In genomic region chr2:218895758-218896500, GRCh38 we compare ENCODE assay signal across 8 cellular contexts. TPM values are rescaled to one million over a fixed set of nuclear protein-coding genes. Genes with fewer than 3 reads are reported as not detected.
DNase-seq lines count a peak whose midpoint lies in the region; ATAC-seq and TF ChIP-seq lines count a peak whose summit lies in the region.

No MANE protein-coding gene starts in this region.

- peak overlapping the region; percentile 29 for H3K4me3 ChIP-seq in CD4-positive, CD25-positive, alpha-beta regulatory T cell (ENCODE audit: low read depth, low read length)
- H3K4me3 ChIP-seq in choroid plexus epithelial cell (ENCODE audit: low read depth, low read length), result no peak overlapping the region

- DNase-seq in CD4-positive, CD25-positive, alpha-beta regulatory T cell, result peak in 1 of 3 donors; percentile 10
- DNase-seq in choroid plexus epithelial cell (ENCODE audit: low read depth) (peak; percentile 13), NCI-H1092 treated with DMSO at 0.1 percent for 48 hours (lab: John Stamatoyannopoulos, UW) (no peak), KBM-7 (no peak), NCI-H748 treated with DMSO at 0.1 percent for 48 hours (lab: John Stamatoyannopoulos, UW) (no peak), GM10248 (ENCODE audit: extremely low spot score) (no peak)

- peaks cover 2% of the 10 kb centered on the region for H3K27me3 ChIP-seq in CD4-positive, CD25-positive, alpha-beta regulatory T cell (ENCODE audit: control insufficient read depth, insufficient read depth, low read length)

- CTCF ChIA-PET in GM10248 (lab: Yijun Ruan, JAX), result interaction anchor here (0.6 to 17.6 kb wide), 8 partner anchors 17 to 581 kb away, joined by 3 to 916 read pairs (median 10); partner anchors contain the start of gene WNT10A

- H3K36me3 Mint-ChIP-seq in CD4-positive, CD25-positive, alpha-beta regulatory T cell, result peaks cover 5% of the 10 kb centered on the region

- peaks cover 0 to 66% (median 46%) of the 10 kb centered on the region in 4 donors for H3K4me1 Mint-ChIP-seq in CD4-positive, CD25-positive, alpha-beta regulatory T cell

- POLR2A ChIA-PET in GM10248 (lab: Yijun Ruan, JAX), result interaction anchor here (0.6 to 3.1 kb wide), 6 partner anchors 10 to 500 kb away, joined by 3 to 16 read pairs (median 8); partner anchors contain the start of gene WNT10A

- peaks cover 24% of the 10 kb centered on the region for H3K27me3 Mint-ChIP-seq in CD4-positive, CD25-positive, alpha-beta regulatory T cell

- no peaks in the 10 kb centered on the region for H3K36me3 ChIP-seq in CD4-positive, CD25-positive, alpha-beta regulatory T cell (ENCODE audit: control insufficient read depth, insufficient read depth, low read length)

- in situ Hi-C loops in KBM-7 (cut with MboI; ENCODE audit: low pct_unique_long_range_greater_than_20kb, low sequenced_read_pairs), result no loop called here

- peak in 1 of 2 donors; percentile 0 for ATAC-seq in CD4-positive, CD25-positive, alpha-beta regulatory T cell (ENCODE audit: low read depth in 2 of 2)
- peak; percentile 6 for ATAC-seq in GM21367 (IDR thresholded peaks at IDR 0.05; ENCODE audit: unreplicated experiment)
- peak; percentile 10 for ATAC-seq in HG03520 (IDR thresholded peaks at IDR 0.05; ENCODE audit: unreplicated experiment)

- peak overlapping the region; percentile 98 for H3K27ac ChIP-seq in CD4-positive, CD25-positive, alpha-beta regulatory T cell (ENCODE audit: insufficient read depth, low read length, poor library complexity, severe bottlenecking)

- no peak for TF ChIP-seq CTCF in choroid plexus epithelial cell (conservative IDR thresholded peaks at IDR 0.05; ENCODE audit: low read depth, low read length)
- TF ChIP-seq CTCF in GM10248 (IDR thresholded peaks at IDR 0.05; ENCODE audit: control extremely low read depth, extremely low read depth, low read depth, missing control alignments), result no peak

- no peaks in the 10 kb centered on the region for H3K9me3 ChIP-seq in CD4-positive, CD25-positive, alpha-beta regulatory T cell (ENCODE audit: control insufficient read depth in 2 of 2, low read length in 2 of 2)

- peak overlapping the region; percentile 88 to 98 (median 98) for H3K27ac Mint-ChIP-seq in CD4-positive, CD25-positive, alpha-beta regulatory T cell

- peaks cover 72% of the 10 kb centered on the region for H3K4me1 ChIP-seq in CD4-positive, CD25-positive, alpha-beta regulatory T cell (ENCODE audit: control insufficient read depth, insufficient read depth, low read length, poor library complexity, severe bottlenecking)

- peak overlapping the region; percentile 66 to 87 (median 79) for H3K4me3 Mint-ChIP-seq in CD4-positive, CD25-positive, alpha-beta regulatory T cell

- peaks cover 0 to 1% (median 0%) of the 10 kb centered on the region in 7 donors for H3K9me3 Mint-ChIP-seq in CD4-positive, CD25-positive, alpha-beta regulatory T cell

RNA-seq across cellular contexts. Expression of gene WNT10A, which starts 15.3 kb away (rescaled TPM):
- total RNA-seq in CD4-positive, CD25-positive, alpha-beta regulatory T cell, result 10.8 TPM
- 10 to 100 TPM in 1 of 4 donors, 1 to 10 TPM in 3; 6.3 to 11.0 (median 8.8) TPM for polyA plus RNA-seq in CD4-positive, CD25-positive, alpha-beta regulatory T cell

RNA-seq across cellular contexts. Expression of gene WNT6, which starts 36.3 kb away (rescaled TPM):
- total RNA-seq in CD4-positive, CD25-positive, alpha-beta regulatory T cell, result not detected
- polyA plus RNA-seq in CD4-positive, CD25-positive, alpha-beta regulatory T cell, result not detected
